In genomic region chr19:49801966-49802661, GRCh38 we compare ENCODE assay signal across 8 cellular contexts. TPM values are rescaled to one million over a fixed set of nuclear protein-coding genes. Genes with fewer than 3 reads are reported as not detected.
A peak's percentile ranks its signal among the peaks of the same experiment; 100 is the strongest.
DNase-seq lines count a peak whose midpoint lies in the region; ATAC-seq and TF ChIP-seq lines count a peak whose summit lies in the region.

No MANE protein-coding gene starts in this region.

- no TSS peak for BruUV-seq in Caco-2 (replicated peaks; lab: Mats Ljungman, UMichigan)

- 74% methylated on average over 30 of the region's 38 CpGs for WGBS in right lobe of liver (ENCODE audit: insufficient coverage, low coverage, low lambda C conversion rate, missing lambda C conversion rate)
- 58 to 67% methylated on average over 10 to 32 of the region's 38 CpGs for WGBS in transverse colon (ENCODE audit: low coverage in 1 of 2), 2 donors

- peak; percentile 38 to 62 for DNase-seq in Caco-2
- peak; percentile 38 for DNase-seq in NCI-H460 (ENCODE audit: extremely low read depth, low read depth)
- peak; percentile 53 for DNase-seq in dedifferentiated amniotic fluid mesenchymal stem cell (ENCODE audit: extremely low spot score)
- peak in 2 of 3 donors; percentile 67 to 74 for DNase-seq in right lobe of liver
- DNase-seq in transverse colon: peak; percentile 76
- DNase-seq in stimulated activated effector memory CD8-positive, alpha-beta T cell treated with anti-CD3 and anti-CD28 coated beads, Interleukin-12 subunit alpha, Interleukin-12 subunit beta, amount 100 ng/mL, for 72 hours (ENCODE audit: low spot score in 2 of 2): no peak
- DNase-seq in activated naive CD4-positive, alpha-beta T cell treated with anti-CD3 and anti-CD28 coated beads for 36 hours: no peak
- no peak for DNase-seq in activated T-cell treated with anti-CD3 and anti-CD28 coated beads for 4 hours

- H3K4me1 ChIP-seq in Caco-2 (no peaks in the 10 kb centered on the region), right lobe of liver (no peaks in the 10 kb centered on the region), transverse colon (peaks cover 0 to 11% (median 4%) of the 10 kb centered on the region in 4 donors)

- H3K27ac Mint-ChIP-seq in Caco-2 (ENCODE audit: unreplicated experiment): no peak overlapping the region
- H3K27ac Mint-ChIP-seq in stimulated activated effector memory CD8-positive, alpha-beta T cell treated with anti-CD3 and anti-CD28 coated beads, Interleukin-12 subunit alpha, Interleukin-12 subunit beta, amount 100 ng/mL, for 72 hours: no peak overlapping the region
- H3K27ac Mint-ChIP-seq in activated naive CD4-positive, alpha-beta T cell treated with anti-CD3 and anti-CD28 coated beads for 36 hours: no peak overlapping the region

- intact Hi-C loops in Caco-2 (cut with micrococcal nuclease; ENCODE audit: unreplicated experiment): no loop called here
- intact Hi-C loops in right lobe of liver (cut with DNase I): no loop called here
- intact Hi-C loops in transverse colon (cut with DNase I; ENCODE audit: low total_unique reads): no loop called here
- intact Hi-C loops in activated naive CD4-positive, alpha-beta T cell treated with anti-CD3 and anti-CD28 coated beads for 36 hours (cut with micrococcal nuclease): no loop called here

- H3K4me3 ChIP-seq in Caco-2 (ENCODE audit: low read depth, low read length): no peak overlapping the region
- H3K4me3 ChIP-seq in right lobe of liver: no peak overlapping the region
- H3K4me3 ChIP-seq in transverse colon: peak overlapping the region; percentile 4 to 46 (median 28)

- ATAC-seq in right lobe of liver: peak; percentile 7 to 45 (median 21)
- no peak for ATAC-seq in stimulated activated effector memory CD8-positive, alpha-beta T cell treated with anti-CD3 and anti-CD28 coated beads, Interleukin-12 subunit alpha, Interleukin-12 subunit beta, amount 100 ng/mL, for 72 hours

- H3K9me3 ChIP-seq in Caco-2: no peaks in the 10 kb centered on the region
- no peaks in the 10 kb centered on the region for H3K9me3 ChIP-seq in right lobe of liver
- no peaks in the 10 kb centered on the region for H3K9me3 ChIP-seq in transverse colon

- H3K27me3 Mint-ChIP-seq in Caco-2 (ENCODE audit: insufficient read depth, unreplicated experiment): no peaks in the 10 kb centered on the region
- H3K27me3 Mint-ChIP-seq in activated naive CD4-positive, alpha-beta T cell treated with anti-CD3 and anti-CD28 coated beads for 36 hours (ENCODE audit: low read depth): no peaks in the 10 kb centered on the region

- H3K9me3 Mint-ChIP-seq in Caco-2 (ENCODE audit: unreplicated experiment): no peaks in the 10 kb centered on the region
- H3K9me3 Mint-ChIP-seq in stimulated activated effector memory CD8-positive, alpha-beta T cell treated with anti-CD3 and anti-CD28 coated beads, Interleukin-12 subunit alpha, Interleukin-12 subunit beta, amount 100 ng/mL, for 72 hours: no peaks in the 10 kb centered on the region
- H3K9me3 Mint-ChIP-seq in activated naive CD4-positive, alpha-beta T cell treated with anti-CD3 and anti-CD28 coated beads for 36 hours: no peaks in the 10 kb centered on the region

- CTCF ChIA-PET in Caco-2 (lab: Charles Lee): interaction anchor here (0.6 kb wide), 1 partner anchor 56 kb away, joined by 4 read pairs; no protein-coding TSS in a partner anchor
- CTCF ChIA-PET in activated naive CD4-positive, alpha-beta T cell treated with anti-CD3 and anti-CD28 coated beads for 36 hours (lab: Charles Lee): no interaction called here

- no peak for TF ChIP-seq EP300 in transverse colon (IDR thresholded peaks at IDR 0.05; ENCODE audit: low read depth)

- in situ Hi-C loops in transverse colon (cut with MboI; ENCODE audit: low pct_ligation_motif_present in 1 of 4, low pct_unique_long_range_greater_than_20kb in 1 of 4, low sequenced_read_pairs in 3 of 4): no loop called here

- no peak overlapping the region for H3K4me3 Mint-ChIP-seq in Caco-2 (ENCODE audit: unreplicated experiment)
- no peak overlapping the region for H3K4me3 Mint-ChIP-seq in stimulated activated effector memory CD8-positive, alpha-beta T cell treated with anti-CD3 and anti-CD28 coated beads, Interleukin-12 subunit alpha, Interleukin-12 subunit beta, amount 100 ng/mL, for 72 hours
- no peak overlapping the region for H3K4me3 Mint-ChIP-seq in activated naive CD4-positive, alpha-beta T cell treated with anti-CD3 and anti-CD28 coated beads for 36 hours

- POLR2A ChIA-PET in Caco-2 (lab: Charles Lee): no interaction called here

- H3K27me3 ChIP-seq in Caco-2 (replicated peaks; ENCODE audit: control insufficient read depth, insufficient read depth, low read length) (no peaks in the 10 kb centered on the region), right lobe of liver (no peaks in the 10 kb centered on the region), transverse colon (no peaks in the 10 kb centered on the region)

- H3K36me3 Mint-ChIP-seq in Caco-2 (ENCODE audit: insufficient read depth, unreplicated experiment): peaks cover 57% of the 10 kb centered on the region
- peaks cover 63% of the 10 kb centered on the region for H3K36me3 Mint-ChIP-seq in stimulated activated effector memory CD8-positive, alpha-beta T cell treated with anti-CD3 and anti-CD28 coated beads, Interleukin-12 subunit alpha, Interleukin-12 subunit beta, amount 100 ng/mL, for 72 hours
- peaks cover 20% of the 10 kb centered on the region for H3K36me3 Mint-ChIP-seq in activated naive CD4-positive, alpha-beta T cell treated with anti-CD3 and anti-CD28 coated beads for 36 hours (ENCODE audit: low read depth)

- TF ChIP-seq CTCF in Caco-2 (IDR thresholded peaks at IDR 0.05; ENCODE audit: insufficient read depth in 1 of 2, low read depth in 1 of 2, low read length in 1 of 2, severe bottlenecking in 1 of 2, unreplicated experiment in 1 of 2): no peak
- TF ChIP-seq CTCF in right lobe of liver (IDR thresholded peaks at IDR 0.05): peak in 2 of 4 donors; percentile 8 to 11
- peak in 1 of 5 experiments; percentile 13 for TF ChIP-seq CTCF in transverse colon (IDR thresholded peaks at IDR 0.05)

- H3K36me3 ChIP-seq in Caco-2 (ENCODE audit: control insufficient read depth, insufficient read depth, low read length) (no peaks in the 10 kb centered on the region; the same call in 1 of the 2 replicates), right lobe of liver (peaks cover 0 to 48% (median 30%) of the 10 kb centered on the region in 4 donors), transverse colon (peaks cover 0 to 31% (median 12%) of the 10 kb centered on the region in 4 donors)

- no peak for TF ChIP-seq POLR2A in right lobe of liver (IDR thresholded peaks at IDR 0.05)
- TF ChIP-seq POLR2A in transverse colon (IDR thresholded peaks at IDR 0.05): no peak

- H3K4me1 Mint-ChIP-seq in Caco-2 (ENCODE audit: low read depth, unreplicated experiment): no peaks in the 10 kb centered on the region
- no peaks in the 10 kb centered on the region for H3K4me1 Mint-ChIP-seq in stimulated activated effector memory CD8-positive, alpha-beta T cell treated with anti-CD3 and anti-CD28 coated beads, Interleukin-12 subunit alpha, Interleukin-12 subunit beta, amount 100 ng/mL, for 72 hours
- no peaks in the 10 kb centered on the region for H3K4me1 Mint-ChIP-seq in activated naive CD4-positive, alpha-beta T cell treated with anti-CD3 and anti-CD28 coated beads for 36 hours (ENCODE audit: low read depth)

- H3K27ac ChIP-seq in right lobe of liver: no peak overlapping the region
- H3K27ac ChIP-seq in transverse colon: peak overlapping the region; percentile 52 to 76 (median 58)

RNA-seq across cellular contexts. Expression of gene FUZ, which starts 11.0 kb away (rescaled TPM):
- total RNA-seq in Caco-2 (2022) (0.75 and 0.93 TPM in 2 replicates), right lobe of liver (10 to 100 TPM in 1 of 6 experiments, 1 to 10 TPM in 5; 3.7 to 10.7 (median 6.3) TPM), transverse colon (10 to 100 TPM; 10.2 to 20.1 (median 13.1) TPM)
- total RNA-seq in NCI-H460 (2014; rRNA removed; shearing (Covaris generic)): 0.14 and 1.0 TPM in 2 replicates
- 0.76 TPM in 1 of 2 replicates, not detected in the other for polyA plus RNA-seq in NCI-H460 (2014; cell fraction: nucleus; rRNA removed)
- total RNA-seq in activated naive CD4-positive, alpha-beta T cell treated with anti-CD3 and anti-CD28 coated beads for 36 hours: 10 to 100 TPM; 14.5 to 14.9 TPM

RNA-seq across cellular contexts. Expression of gene MED25, which starts 16.0 kb away (rescaled TPM):
- total RNA-seq in Caco-2 (2022) (102 and 104 TPM in 2 replicates), right lobe of liver (10 to 100 TPM in 5 of 6 experiments, 1 to 10 TPM in 1; 9.9 to 16.3 (median 11.8) TPM), transverse colon (10 to 100 TPM; 26.9 to 46.6 (median 38.7) TPM)
- 12.5 and 13.4 TPM in 2 replicates for total RNA-seq in NCI-H460 (2014; rRNA removed; shearing (Covaris generic))
- polyA plus RNA-seq in NCI-H460 (2014; cell fraction: nucleus; rRNA removed): 25.2 and 31.3 TPM in 2 replicates
- 10 to 100 TPM; 32.4 to 39.2 TPM for total RNA-seq in activated naive CD4-positive, alpha-beta T cell treated with anti-CD3 and anti-CD28 coated beads for 36 hours

RNA-seq across cellular contexts. Expression of gene AP2A1, which starts 35.3 kb away (rescaled TPM):
- total RNA-seq in Caco-2 (2022): 107 and 126 TPM in 2 replicates
- 25.6 and 29.1 TPM in 2 replicates for total RNA-seq in NCI-H460 (2014; rRNA removed; shearing (Covaris generic))
- 47.8 and 60.3 TPM in 2 replicates for polyA plus RNA-seq in NCI-H460 (2014; cell fraction: nucleus; rRNA removed)
- total RNA-seq in right lobe of liver: 100 to 1,000 TPM in 1 of 6 experiments, 10 to 100 TPM in 5; 38.7 to 103 (median 49.8) TPM
- total RNA-seq in transverse colon: 100 to 1,000 TPM in 2 of 4 donors, 10 to 100 TPM in 2; 71.1 to 125 (median 93.0) TPM
- total RNA-seq in activated naive CD4-positive, alpha-beta T cell treated with anti-CD3 and anti-CD28 coated beads for 36 hours: 10 to 100 TPM; 87.7 to 88.3 TPM

RNA-seq across cellular contexts. Expression of gene TSKS, which starts 39.0 kb away (rescaled TPM):
- total RNA-seq in Caco-2 (2022): not detected in 2 replicates
- not detected in 2 replicates for total RNA-seq in NCI-H460 (2014; rRNA removed; shearing (Covaris generic))
- polyA plus RNA-seq in NCI-H460 (2014; cell fraction: nucleus; rRNA removed): not detected in 2 replicates
- total RNA-seq in right lobe of liver: not detected
- 10 to 100 TPM in 1 of 4 donors, under 1 TPM in 2, not detected in 1; 0.32 to 12.7 (median 0.82) TPM for total RNA-seq in transverse colon
- total RNA-seq in activated naive CD4-positive, alpha-beta T cell treated with anti-CD3 and anti-CD28 coated beads for 36 hours: under 1 TPM; 0.57 to 0.72 TPM

RNA-seq across cellular contexts. Expression of gene PTOV1, which starts 48.8 kb away (rescaled TPM):
- 209 and 224 TPM in 2 replicates for total RNA-seq in Caco-2 (2022)
- 24.9 and 25.8 TPM in 2 replicates for total RNA-seq in NCI-H460 (2014; rRNA removed; shearing (Covaris generic))
- polyA plus RNA-seq in NCI-H460 (2014; cell fraction: nucleus; rRNA removed): 86.7 and 89.1 TPM in 2 replicates
- 10 to 100 TPM; 44.4 to 93.0 (median 69.6) TPM for total RNA-seq in right lobe of liver
- 100 to 1,000 TPM in 1 of 4 donors, 10 to 100 TPM in 3; 62.3 to 203 (median 66.8) TPM for total RNA-seq in transverse colon
- 10 to 100 TPM; 66.0 to 68.0 TPM for total RNA-seq in activated naive CD4-positive, alpha-beta T cell treated with anti-CD3 and anti-CD28 coated beads for 36 hours

Comparison
In these comparisons a context has a peak if more than half of its experiments do, and no peak if none do; other contexts are left out.
1. DNase-seq: peak in Caco-2 (2 of 2), NCI-H460 (single experiment), dedifferentiated amniotic fluid mesenchymal stem cell (single experiment), right lobe of liver (2 of 3) and transverse colon (single experiment); none in stimulated activated effector memory CD8-positive, alpha-beta T cell treated with anti-CD3 and anti-CD28 coated beads, Interleukin-12 subunit alpha, Interleukin-12 subunit beta, amount 100 ng/mL, for 72 hours (0 of 2), activated naive CD4-positive, alpha-beta T cell treated with anti-CD3 and anti-CD28 coated beads for 36 hours (single experiment) and activated T-cell treated with anti-CD3 and anti-CD28 coated beads for 4 hours (single experiment).
2. H3K4me3 ChIP-seq: peak in transverse colon (4 of 4); none in Caco-2 (single experiment) and right lobe of liver (0 of 3).
3. H3K27ac ChIP-seq: peak in transverse colon (4 of 4); none in right lobe of liver (0 of 3).